ENCODE assay signal across 10 cellular contexts in the genomic region with DNA sequence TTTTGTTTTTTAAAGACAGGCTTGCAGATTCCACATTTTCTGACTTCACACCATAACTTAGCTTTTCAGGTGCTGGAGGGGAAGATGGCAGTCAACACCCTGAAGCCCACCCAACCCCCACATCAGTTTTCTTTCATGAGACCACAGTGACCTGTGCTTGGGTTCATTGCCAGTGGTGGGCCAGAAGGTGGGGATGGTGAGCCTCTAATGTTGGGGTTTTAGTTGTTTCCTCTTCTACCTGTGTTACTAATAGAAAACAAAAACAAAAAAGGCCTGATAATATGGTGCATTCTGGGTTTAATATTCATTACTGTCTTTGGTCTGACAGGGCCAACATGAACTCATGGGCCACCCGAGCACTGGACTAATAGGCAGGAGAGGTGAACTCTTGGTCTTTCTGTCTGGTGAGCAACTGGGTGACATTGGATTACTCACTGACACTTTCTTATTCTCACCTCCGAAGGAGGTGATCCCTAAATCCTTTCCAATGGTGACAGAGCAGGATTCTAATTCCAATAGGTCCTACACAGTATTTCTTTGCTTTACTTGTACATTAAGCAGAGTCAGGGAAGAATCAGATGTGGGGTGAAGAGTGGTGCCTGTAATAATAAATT.
DNase-seq lines count a peak whose midpoint lies in the region; ATAC-seq and TF ChIP-seq lines count a peak whose summit lies in the region.
"Had no signal": no experiment of that assay in that cellular context is flagged by ENCODE, and none has a peak within 500 bp of the region (broad histone marks: within the 10 kb centered on the region; RNA-seq: fewer than 3 reads in every experiment).

No MANE protein-coding gene starts in this region.

- no peak for DNase-seq in activated CD4-positive, alpha-beta T cell treated with anti-CD3 and anti-CD28 coated beads for 36 hours
- DNase-seq in activated CD4-positive, alpha-beta T cell treated with anti-CD3 and anti-CD28 coated beads for 48 hours, result no peak
- DNase-seq in NT2/D1 (ENCODE audit: low read depth, low spot score), result peak; percentile 56
- no peak for DNase-seq in coronary artery (ENCODE audit: low spot score)
- DNase-seq: hypothalamus, substantia nigra had no signal

- H3K27ac Mint-ChIP-seq in activated CD4-positive, alpha-beta T cell treated with anti-CD3 and anti-CD28 coated beads for 36 hours, result peak overlapping the region; percentile 64
- no peak overlapping the region for H3K27ac Mint-ChIP-seq in stimulated activated memory B cell treated with anti-CD40 and anti-IgM and Interleukin-4, amounts not matched to agents 10 μg/mL and 1 μg/mL and 100 μg/mL, for 72 hours

- H3K27me3 Mint-ChIP-seq in activated CD4-positive, alpha-beta T cell treated with anti-CD3 and anti-CD28 coated beads for 36 hours, result no peaks in the 10 kb centered on the region
- H3K27me3 Mint-ChIP-seq in stimulated activated memory B cell treated with anti-CD40 and anti-IgM and Interleukin-4, amounts not matched to agents 10 μg/mL and 1 μg/mL and 100 μg/mL, for 72 hours, result no peaks in the 10 kb centered on the region

- POLR2A ChIA-PET in activated CD4-positive, alpha-beta T cell treated with anti-CD3 and anti-CD28 coated beads for 36 hours (lab: Charles Lee), result no interaction called here

- no peak overlapping the region for H3K4me3 Mint-ChIP-seq in activated CD4-positive, alpha-beta T cell treated with anti-CD3 and anti-CD28 coated beads for 36 hours
- no peak overlapping the region for H3K4me3 Mint-ChIP-seq in stimulated activated memory B cell treated with anti-CD40 and anti-IgM and Interleukin-4, amounts not matched to agents 10 μg/mL and 1 μg/mL and 100 μg/mL, for 72 hours

- no peak overlapping the region for H3K9ac ChIP-seq in NT2/D1 (ENCODE audit: insufficient read length, low read depth)

- no peaks in the 10 kb centered on the region for H3K27me3 ChIP-seq in NT2/D1 (ENCODE audit: insufficient read depth, insufficient read length)

- H3K4me3 ChIP-seq in NT2/D1 (ENCODE audit: insufficient read length, low read depth), result no peak overlapping the region
- no peak overlapping the region for H3K4me3 ChIP-seq in coronary artery

- no peaks in the 10 kb centered on the region for H3K4me1 ChIP-seq in NT2/D1 (ENCODE audit: insufficient read depth, insufficient read length)

- TF ChIP-seq CTCF in coronary artery (IDR thresholded peaks at IDR 0.05), result no peak

- peaks cover 19% of the 10 kb centered on the region for H3K9me3 ChIP-seq in NT2/D1 (ENCODE audit: insufficient read depth, low read length)

- H3K4me1 Mint-ChIP-seq in activated CD4-positive, alpha-beta T cell treated with anti-CD3 and anti-CD28 coated beads for 36 hours, result peaks cover 39% of the 10 kb centered on the region
- H3K4me1 Mint-ChIP-seq in stimulated activated memory B cell treated with anti-CD40 and anti-IgM and Interleukin-4, amounts not matched to agents 10 μg/mL and 1 μg/mL and 100 μg/mL, for 72 hours, result peaks cover 33% of the 10 kb centered on the region

- intact Hi-C loops in activated CD4-positive, alpha-beta T cell treated with anti-CD3 and anti-CD28 coated beads for 36 hours (cut with DNase I, micrococcal nuclease), result loop anchor here in 1 of 2 experiments (10.0 kb wide), 1 partner anchor 183 kb away; no protein-coding TSS in a partner anchor

- ATAC-seq in activated CD4-positive, alpha-beta T cell treated with anti-CD3 and anti-CD28 coated beads for 36 hours, result peak; percentile 30
- ATAC-seq in esophagus mucosa, result peak; percentile 61
- peak; percentile 48 for ATAC-seq in stimulated activated memory B cell treated with anti-CD40 and anti-IgM and Interleukin-4, amounts not matched to agents 10 μg/mL and 1 μg/mL and 100 μg/mL, for 72 hours
- no peak for ATAC-seq in GM21529 (IDR thresholded peaks at IDR 0.05; ENCODE audit: unreplicated experiment)
- ATAC-seq in HG02852 (IDR thresholded peaks at IDR 0.05; ENCODE audit: unreplicated experiment), result no peak

- peaks cover 67% of the 10 kb centered on the region for H3K36me3 Mint-ChIP-seq in activated CD4-positive, alpha-beta T cell treated with anti-CD3 and anti-CD28 coated beads for 36 hours (ENCODE audit: low read depth)
- peaks cover 63% of the 10 kb centered on the region for H3K36me3 Mint-ChIP-seq in stimulated activated memory B cell treated with anti-CD40 and anti-IgM and Interleukin-4, amounts not matched to agents 10 μg/mL and 1 μg/mL and 100 μg/mL, for 72 hours

- peaks cover 46% of the 10 kb centered on the region for H3K36me3 ChIP-seq in NT2/D1 (ENCODE audit: insufficient read depth, insufficient read length, low read length)

- CTCF ChIA-PET in activated CD4-positive, alpha-beta T cell treated with anti-CD3 and anti-CD28 coated beads for 36 hours (lab: Charles Lee), result no interaction called here

- no peak overlapping the region for H3K27ac ChIP-seq in coronary artery

- H3K9me3 Mint-ChIP-seq in activated CD4-positive, alpha-beta T cell treated with anti-CD3 and anti-CD28 coated beads for 36 hours (ENCODE audit: low read depth), result peaks cover 4% of the 10 kb centered on the region
- no peaks in the 10 kb centered on the region for H3K9me3 Mint-ChIP-seq in stimulated activated memory B cell treated with anti-CD40 and anti-IgM and Interleukin-4, amounts not matched to agents 10 μg/mL and 1 μg/mL and 100 μg/mL, for 72 hours

Comparison
In these comparisons a context has a peak if more than half of its experiments do, and no peak if none do; other contexts are left out.
1. ATAC-seq: peak in activated CD4-positive, alpha-beta T cell treated with anti-CD3 and anti-CD28 coated beads for 36 hours (single experiment), esophagus mucosa (single experiment) and stimulated activated memory B cell treated with anti-CD40 and anti-IgM and Interleukin-4, amounts not matched to agents 10 μg/mL and 1 μg/mL and 100 μg/mL, for 72 hours (single experiment); none in GM21529 (single experiment) and HG02852 (single experiment).